ENCODE assay signal across 1 cellular context in the genomic region with DNA sequence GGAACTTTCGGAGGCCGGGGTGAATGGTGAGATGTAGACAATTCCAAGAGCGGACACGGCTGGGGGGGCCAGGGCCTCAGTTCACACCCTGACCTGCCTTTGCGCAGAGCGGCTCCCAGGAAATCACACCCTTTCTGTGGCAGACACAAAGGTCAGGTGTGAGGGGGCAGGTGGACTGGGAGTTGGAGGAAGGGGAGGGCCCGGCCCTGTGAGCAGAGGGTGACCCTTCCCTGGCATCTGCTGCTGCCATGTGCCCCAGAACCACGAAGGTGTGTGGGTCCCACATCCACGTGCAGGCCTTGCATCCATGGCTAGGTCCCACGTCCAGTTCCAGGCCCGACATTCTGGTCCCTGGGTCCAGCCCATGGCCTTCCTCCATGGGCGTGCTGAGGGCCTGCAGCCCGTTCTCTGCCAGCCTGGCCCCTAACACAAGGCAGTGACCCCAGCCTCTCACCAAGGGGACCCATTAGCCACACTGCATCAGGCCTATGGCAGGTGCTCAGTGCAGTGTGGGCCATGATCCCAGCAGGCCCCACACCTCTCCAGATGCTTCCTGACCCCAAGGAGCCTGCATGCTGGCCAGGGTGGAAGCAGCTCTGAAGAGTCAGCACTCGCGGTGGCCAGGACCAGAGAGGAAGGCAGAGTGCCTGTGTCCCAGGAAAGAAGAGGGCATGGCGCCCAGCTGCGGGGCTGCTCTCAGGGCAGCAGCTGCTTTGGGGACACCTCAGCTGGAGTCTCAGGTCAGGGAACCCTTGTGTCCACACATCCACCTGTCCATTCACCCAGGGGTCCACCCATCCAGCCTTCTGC.
TF ChIP-seq lines count a peak whose summit lies in the region.

No MANE protein-coding gene starts in this region.

TF ChIP-seq in H1, 55 proteins besides CTCF, POLR2A, EP300 and RAD21:
- TF ChIP-seq, protein P1, sequence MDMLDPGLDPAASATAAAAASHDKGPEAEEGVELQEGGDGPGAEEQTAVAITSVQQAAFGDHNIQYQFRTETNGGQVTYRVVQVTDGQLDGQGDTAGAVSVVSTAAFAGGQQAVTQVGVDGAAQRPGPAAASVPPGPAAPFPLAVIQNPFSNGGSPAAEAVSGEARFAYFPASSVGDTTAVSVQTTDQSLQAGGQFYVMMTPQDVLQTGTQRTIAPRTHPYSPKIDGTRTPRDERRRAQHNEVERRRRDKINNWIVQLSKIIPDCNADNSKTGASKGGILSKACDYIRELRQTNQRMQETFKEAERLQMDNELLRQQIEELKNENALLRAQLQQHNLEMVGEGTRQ (IDR thresholded peaks at IDR 0.05; ENCODE audit: low read length), result no peak
- TF ChIP-seq POLR2AphosphoS5 (IDR thresholded peaks at IDR 0.05; ENCODE audit: low read depth, low read length) (no peak), JUND (IDR thresholded peaks at IDR 0.05; ENCODE audit: low read length) (no peak), KDM1A (IDR thresholded peaks at IDR 0.05; ENCODE audit: borderline replicate concordance, low read length) (no peak), BRCA1 (IDR thresholded peaks at IDR 0.05; ENCODE audit: low read depth, low read length) (no peak), RBBP5 (IDR thresholded peaks at IDR 0.05; ENCODE audit: borderline replicate concordance, low read depth, low read length) (no peak), CTBP2 (IDR thresholded peaks at IDR 0.05; ENCODE audit: borderline replicate concordance, insufficient read depth, insufficient read length, low read length) (no peak), SP2 (IDR thresholded peaks at IDR 0.05; ENCODE audit: low read length) (no peak), SIN3A (conservative IDR thresholded peaks at IDR 0.05 in 1 of 2, IDR thresholded peaks at IDR 0.05 in 1 of 2; ENCODE audit: low read depth in 1 of 2, low read length in 2 of 2) (no peak), HDAC2 (IDR thresholded peaks at IDR 0.05; ENCODE audit: borderline replicate concordance in 1 of 2, low read depth in 2 of 2, low read length in 2 of 2) (no peak)
- TF ChIP-seq, protein P2, sequence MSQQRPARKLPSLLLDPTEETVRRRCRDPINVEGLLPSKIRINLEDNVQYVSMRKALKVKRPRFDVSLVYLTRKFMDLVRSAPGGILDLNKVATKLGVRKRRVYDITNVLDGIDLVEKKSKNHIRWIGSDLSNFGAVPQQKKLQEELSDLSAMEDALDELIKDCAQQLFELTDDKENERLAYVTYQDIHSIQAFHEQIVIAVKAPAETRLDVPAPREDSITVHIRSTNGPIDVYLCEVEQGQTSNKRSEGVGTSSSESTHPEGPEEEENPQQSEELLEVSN (IDR thresholded peaks at IDR 0.05), result no peak
- TF ChIP-seq, protein P3, sequence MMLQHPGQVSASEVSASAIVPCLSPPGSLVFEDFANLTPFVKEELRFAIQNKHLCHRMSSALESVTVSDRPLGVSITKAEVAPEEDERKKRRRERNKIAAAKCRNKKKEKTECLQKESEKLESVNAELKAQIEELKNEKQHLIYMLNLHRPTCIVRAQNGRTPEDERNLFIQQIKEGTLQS (IDR thresholded peaks at IDR 0.05; ENCODE audit: insufficient read depth, low read depth, low read length), result no peak
